Comparison of ENCODE assay signal across 8 cellular contexts in the genomic region with DNA sequence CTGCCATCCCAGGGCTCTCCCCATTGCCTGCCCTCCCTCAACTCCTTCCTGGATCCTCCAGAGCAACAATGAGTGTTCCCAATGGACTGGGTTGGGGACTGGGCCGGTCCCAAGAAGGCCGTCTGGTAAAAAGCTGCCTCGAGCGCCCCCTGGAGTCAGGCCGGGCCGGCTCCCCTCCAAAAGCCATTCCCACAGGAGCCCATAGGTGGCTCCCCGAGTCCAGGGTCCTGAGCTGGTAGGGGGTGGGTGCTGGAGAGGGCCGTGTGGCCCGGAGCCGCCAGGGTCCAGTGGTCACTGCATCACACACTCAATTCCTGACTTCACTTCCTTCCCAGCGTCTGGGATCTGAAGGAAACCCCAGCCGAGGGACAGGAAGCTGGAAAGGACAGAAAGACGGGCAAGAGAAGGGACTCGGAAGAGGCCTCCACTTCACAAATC. TPM values are rescaled to one million over a fixed set of nuclear protein-coding genes. Genes with fewer than 3 reads are reported as not detected.
DNase-seq lines count a peak whose midpoint lies in the region; ATAC-seq, FAIRE-seq and TF ChIP-seq lines count a peak whose summit lies in the region.

No MANE protein-coding gene starts in this region.

- H3K27ac ChIP-seq in coronary artery = peak overlapping the region; percentile 12 to 83

- H3K27ac Mint-ChIP-seq in activated CD4-positive, alpha-beta T cell treated with anti-CD3 and anti-CD28 coated beads, Interleukin-2, amount 10 ng/mL, durations not matched to agents 7 days and 5 days = no peak overlapping the region

- peak; percentile 71 for FAIRE-seq in GM19239 (lab: Jason Lieb, UNC)

- H3K4me3 ChIP-seq in coronary artery (peak overlapping the region; percentile 11), lower leg skin (ENCODE audit: low read depth, poor library complexity, severe bottlenecking) (no peak overlapping the region)

- TF ChIP-seq CTCF in coronary artery (IDR thresholded peaks at IDR 0.05) (peak; percentile 86), lower leg skin (IDR thresholded peaks at IDR 0.05) (peak in 1 of 3 donors; percentile 65)

- WGBS in lower leg skin, 2 donors = 17 to 20% methylated on average over 13 to 14 of the region's 14 CpGs

- no peaks in the 10 kb centered on the region for H3K9me3 Mint-ChIP-seq in activated CD4-positive, alpha-beta T cell treated with anti-CD3 and anti-CD28 coated beads, Interleukin-2, amount 10 ng/mL, durations not matched to agents 7 days and 5 days

- H3K27me3 Mint-ChIP-seq in activated CD4-positive, alpha-beta T cell treated with anti-CD3 and anti-CD28 coated beads, Interleukin-2, amount 10 ng/mL, durations not matched to agents 7 days and 5 days = no peaks in the 10 kb centered on the region

- intact Hi-C loops in lower leg skin (cut with DNase I; ENCODE audit: low total_unique reads) = no loop called here

- H3K4me3 Mint-ChIP-seq in activated CD4-positive, alpha-beta T cell treated with anti-CD3 and anti-CD28 coated beads, Interleukin-2, amount 10 ng/mL, durations not matched to agents 7 days and 5 days = no peak overlapping the region

- CTCF ChIA-PET in activated CD4-positive, alpha-beta T cell treated with anti-CD3 and anti-CD28 coated beads, Interleukin-2, amount 10 ng/mL, durations not matched to agents 7 days and 5 days (lab: Charles Lee) = interaction anchor here (0.5 to 2.4 kb wide), 29 partner anchors 9 to 754 kb away, joined by 3 to 26 read pairs (median 3); a partner anchor contains a TSS

- peaks cover 35% of the 10 kb centered on the region for H3K36me3 Mint-ChIP-seq in activated CD4-positive, alpha-beta T cell treated with anti-CD3 and anti-CD28 coated beads, Interleukin-2, amount 10 ng/mL, durations not matched to agents 7 days and 5 days (ENCODE audit: low read depth)

- no peak for ATAC-seq in GM19324 (IDR thresholded peaks at IDR 0.05; ENCODE audit: low FRiP score, unreplicated experiment)

- H3K4me1 Mint-ChIP-seq in activated CD4-positive, alpha-beta T cell treated with anti-CD3 and anti-CD28 coated beads, Interleukin-2, amount 10 ng/mL, durations not matched to agents 7 days and 5 days = peaks cover 6% of the 10 kb centered on the region

- DNase-seq in AG08396 (ENCODE audit: low spot score) (peak; percentile 93), GM19239 (ENCODE audit: insufficient read length, low spot score) (peak; percentile 91), NCI-H345 (lab: John Stamatoyannopoulos, UW) (peak; percentile 45), coronary artery (ENCODE audit: low spot score) (peak; percentile 93), lower leg skin (ENCODE audit: low spot score in 2 of 2) (peak; percentile 71 to 97)
- DNase-seq in activated CD4-positive, alpha-beta T cell treated with anti-CD3 and anti-CD28 coated beads, Interleukin-2, amount 10 ng/mL, durations not matched to agents 7 days and 5 days = peak; percentile 64
- DNase-seq in stimulated activated CD4-positive, alpha-beta T cell treated with anti-CD3 and anti-CD28 coated beads, TNF-alpha, amount 100 ng/mL, for 24 hours (ENCODE audit: low read depth in 3 of 3) = peak; percentile 62 to 76 (median 64)

- TF ChIP-seq POLR2A in lower leg skin (IDR thresholded peaks at IDR 0.05) = no peak

- POLR2A ChIA-PET in activated CD4-positive, alpha-beta T cell treated with anti-CD3 and anti-CD28 coated beads, Interleukin-2, amount 10 ng/mL, durations not matched to agents 7 days and 5 days (lab: Charles Lee) = no interaction called here

RNA-seq across cellular contexts. Expression of a gene that starts 10.7 kb away (rescaled TPM):
- total RNA-seq in activated CD4-positive, alpha-beta T cell treated with anti-CD3 and anti-CD28 coated beads, Interleukin-2, amount 10 ng/mL, durations not matched to agents 7 days and 5 days = 1 to 10 TPM; 4.3 to 5.9 TPM
- 10 to 100 TPM; 16.5 to 25.8 (median 22.1) TPM for total RNA-seq in lower leg skin

RNA-seq across cellular contexts. Expression of a gene that starts 43.4 kb away (rescaled TPM):
- total RNA-seq in activated CD4-positive, alpha-beta T cell treated with anti-CD3 and anti-CD28 coated beads, Interleukin-2, amount 10 ng/mL, durations not matched to agents 7 days and 5 days = 10 to 100 TPM; 20.4 to 21.7 TPM
- 100 to 1,000 TPM; 317 to 562 (median 451) TPM for total RNA-seq in lower leg skin

RNA-seq across cellular contexts. Expression of a gene that starts 53.6 kb away (rescaled TPM):
- not detected for total RNA-seq in activated CD4-positive, alpha-beta T cell treated with anti-CD3 and anti-CD28 coated beads, Interleukin-2, amount 10 ng/mL, durations not matched to agents 7 days and 5 days
- under 1 TPM in 1 of 4 donors, not detected in 3; 0.38 TPM for total RNA-seq in lower leg skin

Comparison
In these comparisons a context has a peak if more than half of its experiments do, and no peak if none do; other contexts are left out.
1. RNA of a gene that starts 43.4 kb away (total RNA-seq): 317 to 562 TPM in lower leg skin; 20.4 to 21.7 TPM in activated CD4-positive, alpha-beta T cell treated with anti-CD3 and anti-CD28 coated beads, Interleukin-2, amount 10 ng/mL, durations not matched to agents 7 days and 5 days; every median in the first group is over 10 times any median in the second.
2. Peak in every context shown above with its lines, with median percentiles within 50 percentile points of each other: DNase-seq.